Comparison of ENCODE assay signal across 8 cellular contexts in the genomic region with DNA sequence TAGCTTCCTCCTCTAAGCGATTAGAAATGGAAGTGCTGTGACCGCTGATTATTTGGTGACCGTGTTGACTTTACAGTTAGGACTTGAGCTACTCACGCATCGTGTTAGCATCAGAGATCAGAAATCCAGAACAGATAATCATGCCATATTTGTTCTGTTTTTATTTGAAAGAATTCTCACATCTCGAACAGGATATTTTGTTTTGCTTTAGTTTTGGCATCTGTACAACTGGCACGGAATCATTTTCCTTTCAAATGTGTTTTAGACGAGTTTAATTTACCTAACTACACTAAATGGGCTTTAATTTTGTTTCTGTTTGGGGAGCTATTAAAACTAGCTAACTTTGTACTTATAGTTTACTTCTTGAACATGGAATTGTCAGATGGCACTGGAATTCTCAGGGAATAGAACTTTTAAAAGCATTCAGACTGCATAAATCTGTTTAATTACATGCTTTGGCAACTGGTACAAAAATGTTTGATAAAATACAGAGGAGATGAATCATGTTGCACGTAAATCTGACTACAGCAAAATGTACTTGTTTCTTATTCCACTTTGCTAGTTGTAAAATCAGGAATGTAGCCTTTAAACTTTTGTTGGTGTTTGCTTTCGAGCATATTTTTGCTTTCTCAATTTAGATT. TPM values are rescaled to one million over a fixed set of nuclear protein-coding genes. Genes with fewer than 3 reads are reported as not detected.
A peak's percentile ranks its signal among the peaks of the same experiment; 100 is the strongest.
DNase-seq lines count a peak whose midpoint lies in the region; FAIRE-seq and TF ChIP-seq lines count a peak whose summit lies in the region.

No MANE protein-coding gene starts in this region.

- peaks cover 17% of the 10 kb centered on the region for H3K27me3 Mint-ChIP-seq in activated naive CD8-positive, alpha-beta T cell treated with anti-CD3 and anti-CD28 coated beads for 36 hours
- H3K27me3 Mint-ChIP-seq in immature natural killer cell (ENCODE audit: low read depth in 3 of 3), result peaks cover 2 to 13% (median 10%) of the 10 kb centered on the region in 3 donors

- peaks cover 43% of the 10 kb centered on the region for H3K4me1 ChIP-seq in suprapubic skin

- WGBS in suprapubic skin, result 5% methylated on average over 10 of the region's 10 CpGs

- TF ChIP-seq POLR2A in H54 (IDR thresholded peaks at IDR 0.05; ENCODE audit: low read depth, low read length) (no peak), suprapubic skin (IDR thresholded peaks at IDR 0.05) (no peak)

- DNase-seq in H54 (ENCODE audit: insufficient read length, low spot score) (no peak), immature natural killer cell (no peak), suprapubic skin (ENCODE audit: low spot score in 2 of 2) (no peak), NCI-H510A treated with DMSO at 0.1 percent for 48 hours (lab: John Stamatoyannopoulos, UW) (no peak), SIG-M5 (lab: John Stamatoyannopoulos, UW) (no peak), NCI-H1417 treated with DMSO at 0.1 percent for 48 hours (lab: John Stamatoyannopoulos, UW) (no peak)
- no peak for DNase-seq in activated naive CD8-positive, alpha-beta T cell treated with anti-CD3 and anti-CD28 coated beads for 36 hours

- no peaks in the 10 kb centered on the region for H3K9me3 ChIP-seq in suprapubic skin

- H3K27me3 ChIP-seq in suprapubic skin, result no peaks in the 10 kb centered on the region

- TF ChIP-seq CTCF in 22Rv1 (IDR thresholded peaks at IDR 0.05), result no peak
- no peak for TF ChIP-seq CTCF in suprapubic skin (IDR thresholded peaks at IDR 0.05)

- peak overlapping the region; percentile 96 for H3K4me3 Mint-ChIP-seq in activated naive CD8-positive, alpha-beta T cell treated with anti-CD3 and anti-CD28 coated beads for 36 hours
- H3K4me3 Mint-ChIP-seq in immature natural killer cell, result peak overlapping the region; percentile 93 to 99 (median 96)

- TF ChIP-seq EP300 in suprapubic skin (IDR thresholded peaks at IDR 0.05), result no peak

- H3K27ac ChIP-seq in 22Rv1, result peak overlapping the region; percentile 92
- peak overlapping the region; percentile 99 for H3K27ac ChIP-seq in suprapubic skin

- H3K9me3 Mint-ChIP-seq in activated naive CD8-positive, alpha-beta T cell treated with anti-CD3 and anti-CD28 coated beads for 36 hours, result no peaks in the 10 kb centered on the region
- no peaks in the 10 kb centered on the region for H3K9me3 Mint-ChIP-seq in immature natural killer cell

- H3K4me3 ChIP-seq in suprapubic skin, result peak overlapping the region; percentile 93

- H3K4me1 Mint-ChIP-seq in activated naive CD8-positive, alpha-beta T cell treated with anti-CD3 and anti-CD28 coated beads for 36 hours, result peaks cover 34% of the 10 kb centered on the region
- peaks cover 21 to 34% of the 10 kb centered on the region in 2 donors for H3K4me1 Mint-ChIP-seq in immature natural killer cell

- peak; percentile 86 for FAIRE-seq in H54 (lab: Jason Lieb, UNC)

- peaks cover 21% of the 10 kb centered on the region for H3K36me3 Mint-ChIP-seq in activated naive CD8-positive, alpha-beta T cell treated with anti-CD3 and anti-CD28 coated beads for 36 hours
- peaks cover 0 to 9% (median 0%) of the 10 kb centered on the region in 3 donors for H3K36me3 Mint-ChIP-seq in immature natural killer cell

- H3K27ac Mint-ChIP-seq in activated naive CD8-positive, alpha-beta T cell treated with anti-CD3 and anti-CD28 coated beads for 36 hours, result peak overlapping the region; percentile 94
- H3K27ac Mint-ChIP-seq in immature natural killer cell, result peak overlapping the region; percentile 74 to 89 (median 85)

- H3K36me3 ChIP-seq in suprapubic skin, result no peaks in the 10 kb centered on the region

RNA-seq across cellular contexts. Expression of gene ITPRID2, which starts 1.4 kb away (rescaled TPM):
- total RNA-seq in activated naive CD8-positive, alpha-beta T cell treated with anti-CD3 and anti-CD28 coated beads for 36 hours, result 10 to 100 TPM; 47.2 to 49.4 TPM
- 1 to 10 TPM; 3.2 to 9.3 (median 8.7) TPM for polyA plus RNA-seq in immature natural killer cell
- total RNA-seq in suprapubic skin, result 100 to 1,000 TPM; 172 to 288 (median 242) TPM
